Comparison of ENCODE assay signal across 13 cellular contexts in the genomic region with DNA sequence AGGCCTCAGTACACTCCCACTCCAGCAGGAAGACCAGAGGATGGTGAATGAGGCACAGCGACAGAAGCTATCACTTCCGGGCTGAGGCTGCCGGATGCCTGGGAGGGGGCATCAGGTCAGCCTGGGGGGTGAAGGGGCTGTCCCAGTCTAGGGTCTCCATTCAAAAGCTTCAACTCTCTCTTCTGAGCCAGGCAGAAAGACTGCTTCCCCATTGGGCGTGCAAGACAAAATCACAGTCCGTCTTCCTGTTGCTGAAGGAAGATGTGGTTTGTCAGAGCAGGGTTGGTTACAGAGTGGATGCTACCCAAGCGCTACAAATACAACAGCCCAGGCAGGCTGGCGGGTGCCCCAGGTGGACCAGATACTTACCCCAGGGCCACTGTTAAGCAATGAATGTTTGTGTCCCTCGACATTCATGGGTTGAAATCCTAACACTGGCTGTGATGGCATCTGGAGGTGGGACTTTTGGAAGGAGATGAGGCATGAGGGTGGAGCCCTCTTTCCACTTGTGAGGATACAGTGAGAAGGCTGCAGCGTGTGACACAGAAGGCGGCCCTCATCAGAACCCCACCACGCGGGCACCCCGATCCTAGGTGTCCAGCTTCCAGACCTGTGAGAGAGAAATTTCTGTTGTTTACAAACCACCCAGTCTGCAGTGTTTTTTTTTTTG. TPM values are rescaled to one million over a fixed set of nuclear protein-coding genes. Genes with fewer than 3 reads are reported as not detected.
DNase-seq lines count a peak whose midpoint lies in the region; ATAC-seq, FAIRE-seq and TF ChIP-seq lines count a peak whose summit lies in the region.
"Had no signal": no experiment of that assay in that cellular context is flagged by ENCODE, and none has a peak within 500 bp of the region (broad histone marks: within the 10 kb centered on the region; RNA-seq: fewer than 3 reads in every experiment).

No MANE protein-coding gene starts in this region.

- H3K4me1 ChIP-seq in BLaER1, result peaks cover 54% of the 10 kb centered on the region
- no peaks in the 10 kb centered on the region for H3K4me1 ChIP-seq in IMR-90 (ENCODE audit: control insufficient read depth, insufficient read depth, low read length)
- H3K4me1 ChIP-seq in H1 (replicated peaks in 1 of 4; ENCODE audit: control insufficient read depth in 3 of 4, insufficient read depth in 4 of 4, low read length in 3 of 4), result peaks cover 0 to 10% (median 2%) of the 10 kb centered on the region in 4 experiments; a peak in 2 of 7 replicates
- peaks cover 0 to 2% (median 0%) of the 10 kb centered on the region in 4 donors for H3K4me1 ChIP-seq in transverse colon

- no peaks in the 10 kb centered on the region for H3K9me3 Mint-ChIP-seq in activated CD4-positive, alpha-beta memory T cell treated with anti-CD3 and anti-CD28 coated beads for 36 hours
- H3K9me3 Mint-ChIP-seq: brain had no signal

- H3K18ac ChIP-seq in IMR-90 (ENCODE audit: low read depth, low read length), result no peak overlapping the region
- no peak overlapping the region for H3K18ac ChIP-seq in H1 (ENCODE audit: extremely low read depth, low read length)

- dilution Hi-C loops in IMR-90 (cut with HindIII; ENCODE audit: low sequenced_read_pairs, unreplicated experiment), result no loop called here

- peak overlapping the region; percentile 87 for H2AK9ac ChIP-seq in IMR-90 (replicated peaks; ENCODE audit: low read depth, low read length, poor library complexity)

- H2AFZ ChIP-seq in IMR-90 (replicated peaks; ENCODE audit: low read length, poor library complexity) (no peak overlapping the region), H1 (ENCODE audit: low read length) (no peak overlapping the region)

- H2BK20ac ChIP-seq in IMR-90 (ENCODE audit: low read depth, low read length) (no peak overlapping the region), H1 (ENCODE audit: low read length) (no peak overlapping the region)

- H3K23me2 ChIP-seq in H1 (ENCODE audit: low read depth, low read length), result peaks cover 1% of the 10 kb centered on the region; the same call in 1 of the 2 replicates

- peak overlapping the region; percentile 11; the same call in 1 of the 2 replicates for H3K27ac ChIP-seq in BLaER1
- no peak overlapping the region for H3K27ac ChIP-seq in IMR-90 (ENCODE audit: insufficient read depth, low read length)
- H3K27ac ChIP-seq in H1 (ENCODE audit: low read depth, low read length), result no peak overlapping the region
- H3K27ac ChIP-seq in transverse colon, result no peak overlapping the region
- H3K27ac ChIP-seq: upper lobe of left lung had no signal

- H2BK120ac ChIP-seq in IMR-90 (ENCODE audit: low read depth, low read length) (no peak overlapping the region), H1 (replicated peaks; ENCODE audit: low read depth, low read length) (no peak overlapping the region)

- TF ChIP-seq EP300 in H1 (IDR thresholded peaks at IDR 0.05; ENCODE audit: borderline replicate concordance in 1 of 2, low read depth in 2 of 2, low read length in 2 of 2) (no peak), transverse colon (IDR thresholded peaks at IDR 0.05; ENCODE audit: low read depth) (no peak)

- H3K9ac ChIP-seq in BLaER1, result no peak overlapping the region
- no peak overlapping the region for H3K9ac ChIP-seq in IMR-90 (ENCODE audit: low read depth, low read length)
- no peak overlapping the region for H3K9ac ChIP-seq in H1 (replicated peaks in 1 of 4; ENCODE audit: extremely low read depth in 1 of 4, low read depth in 3 of 4, low read length in 3 of 4)

- no TSS peak for BruUV-seq in IMR-90 (replicated peaks; lab: Mats Ljungman, UMichigan)

- H2BK15ac ChIP-seq in IMR-90 (ENCODE audit: low read depth, low read length) (no peak overlapping the region), H1 (ENCODE audit: low read length) (no peak overlapping the region)

- POLR2A ChIA-PET in IMR-90 (lab: Charles Lee; ENCODE audit: unreplicated experiment), result no interaction called here
- POLR2A ChIA-PET in activated CD4-positive, alpha-beta memory T cell treated with anti-CD3 and anti-CD28 coated beads for 36 hours (lab: Charles Lee), result no interaction called here
- POLR2A ChIA-PET in H1 (lab: Charles Lee; ENCODE audit: partially characterized antibody), result interaction anchor here (1.4 to 2.5 kb wide), 2 partner anchors 20 to 25 kb away, joined by 4 to 5 read pairs; no protein-coding TSS in a partner anchor

- H3K23ac ChIP-seq in IMR-90 (ENCODE audit: low read depth, low read length) (no peak overlapping the region), H1 (ENCODE audit: insufficient read length) (no peak overlapping the region)

- DNase-seq in IMR-90 (no peak), H1 (ENCODE audit: low read depth in 1 of 2, low spot score in 2 of 2) (no peak), cortex of kidney (lab: John Stamatoyannopoulos, UW) (no peak), SK-N-DZ (ENCODE audit: low spot score) (no peak), transverse colon (no peak)
- DNase-seq in activated CD4-positive, alpha-beta memory T cell treated with anti-CD3 and anti-CD28 coated beads for 36 hours, result peak; percentile 46
- DNase-seq: mammary epithelial cell, Right ventricle myocardium superior, upper lobe of left lung had no signal

- no peak overlapping the region for H3K14ac ChIP-seq in IMR-90 (replicated peaks; ENCODE audit: low read depth, low read length)
- H3K14ac ChIP-seq in H1 (ENCODE audit: insufficient read length), result no peak overlapping the region

- H3K79me1 ChIP-seq in IMR-90 (ENCODE audit: low read depth in 1 of 2, low read length in 2 of 2), result no peaks in the 10 kb centered on the region
- H3K79me1 ChIP-seq in H1 (ENCODE audit: low read depth, low read length), result no peaks in the 10 kb centered on the region

- no peak overlapping the region for H4K8ac ChIP-seq in IMR-90 (ENCODE audit: low read depth in 2 of 2, low read length in 2 of 2)
- H4K8ac ChIP-seq in H1 (ENCODE audit: extremely low read depth, insufficient read depth, low read length), result peak overlapping the region; percentile 35; the same call in 1 of the 2 replicates

- H3K4me2 ChIP-seq in BLaER1 (peak overlapping the region; percentile 52), IMR-90 (ENCODE audit: low read depth, low read length) (no peak overlapping the region), H1 (ENCODE audit: insufficient read depth in 1 of 2, low read depth in 2 of 2, low read length in 2 of 2) (no peak overlapping the region)

- H4K5ac ChIP-seq in IMR-90 (ENCODE audit: low read depth, low read length), result no peak overlapping the region
- H4K5ac ChIP-seq in H1 (ENCODE audit: insufficient read length, low read depth, low read length), result no peak overlapping the region

- H3K4me3 Mint-ChIP-seq in activated CD4-positive, alpha-beta memory T cell treated with anti-CD3 and anti-CD28 coated beads for 36 hours, result no peak overlapping the region
- H3K4me3 Mint-ChIP-seq: brain had no signal

- CTCF ChIA-PET in IMR-90 (lab: Yijun Ruan, JAX), result no interaction called here
- CTCF ChIA-PET in activated CD4-positive, alpha-beta memory T cell treated with anti-CD3 and anti-CD28 coated beads for 36 hours (lab: Charles Lee), result interaction anchor here (1.1 kb wide), 1 partner anchor 28 kb away, joined by 3 read pairs; no protein-coding TSS in a partner anchor
- CTCF ChIA-PET in H1 (lab: Charles Lee; ENCODE audit: partially characterized antibody), result interaction anchor here (1.8 to 2.0 kb wide), 2 partner anchors 24 to 165 kb away, joined by 4 read pairs; no protein-coding TSS in a partner anchor

- WGBS in IMR-90 (ENCODE audit: extremely low coverage in 2 of 2, insufficient read length in 1 of 2), 2 experiments, result 94% methylated on average over 2 of the region's 13 CpGs; no CpG with 5 or more reads in 1 of the 2 experiments
- 84% methylated on average over 13 of the region's 13 CpGs; no CpG with 5 or more reads in 1 of the 2 experiments for WGBS in H1 (ENCODE audit: extremely low coverage in 1 of 2, insufficient coverage in 1 of 2, insufficient read length in 1 of 2, insufficient replicate concordance in 2 of 2, low coverage in 1 of 2, low lambda C conversion rate in 2 of 2, missing lambda C conversion rate in 1 of 2), 2 experiments
- 78% methylated on average over 13 of the region's 13 CpGs; no CpG with 5 or more reads in 1 of the 2 donors for WGBS in transverse colon (ENCODE audit: low coverage in 1 of 2), 2 donors

- H3K9me1 ChIP-seq in IMR-90 (ENCODE audit: insufficient read depth, low read length), result peaks cover under 1% of the 10 kb centered on the region

- no peak overlapping the region for H2AK5ac ChIP-seq in IMR-90 (ENCODE audit: low read depth, low read length)
- no peak overlapping the region for H2AK5ac ChIP-seq in H1 (ENCODE audit: low read depth, low read length)

- 0 out of 2 replicates have a peak overlapping the region, but pooled peaks have one; percentile 27 for H2BK12ac ChIP-seq in H1 (ENCODE audit: low read depth, low read length)

- H3K36me3 Mint-ChIP-seq in activated CD4-positive, alpha-beta memory T cell treated with anti-CD3 and anti-CD28 coated beads for 36 hours, result no peaks in the 10 kb centered on the region
- H3K36me3 Mint-ChIP-seq: brain had no signal

- H3K27me3 ChIP-seq in BLaER1 (no peaks in the 10 kb centered on the region), IMR-90 (ENCODE audit: control insufficient read depth, insufficient read depth, low read length) (no peaks in the 10 kb centered on the region), H1 (replicated peaks in 1 of 4; ENCODE audit: control insufficient read depth in 3 of 4, extremely low read depth in 1 of 4, insufficient read depth in 3 of 4, low read length in 3 of 4) (no peaks in the 10 kb centered on the region; a peak in 1 of 7 replicates), transverse colon (no peaks in the 10 kb centered on the region)
- H3K27me3 ChIP-seq: upper lobe of left lung had no signal

- ATAC-seq in IMR-90 (ENCODE audit: low read depth) (no peak), HG03175 (IDR thresholded peaks at IDR 0.05; ENCODE audit: unreplicated experiment) (no peak)

- no peaks in the 10 kb centered on the region for H4K20me1 ChIP-seq in BLaER1
- no peaks in the 10 kb centered on the region for H4K20me1 ChIP-seq in IMR-90 (ENCODE audit: insufficient read depth, low read length)
- peaks cover 0 to 1% of the 10 kb centered on the region in 2 experiments for H4K20me1 ChIP-seq in H1 (replicated peaks in 1 of 2; ENCODE audit: control insufficient read depth in 1 of 2, insufficient read depth in 2 of 2, low read length in 2 of 2)

- in situ Hi-C loops in IMR-90 (cut with MboI; ENCODE audit: low sequenced_read_pairs), result no loop called here
- in situ Hi-C loops in transverse colon (cut with MboI; ENCODE audit: low pct_ligation_motif_present in 1 of 4, low pct_unique_long_range_greater_than_20kb in 1 of 4, low sequenced_read_pairs in 3 of 4), result no loop called here

- H3K4ac ChIP-seq in IMR-90 (ENCODE audit: low read depth, low read length), result no peak overlapping the region
- no peak overlapping the region for H3K4ac ChIP-seq in H1 (replicated peaks; ENCODE audit: insufficient read length, low read depth, low read length)

- no peaks in the 10 kb centered on the region for H3K9me3 ChIP-seq in BLaER1
- H3K9me3 ChIP-seq in IMR-90 (ENCODE audit: control insufficient read depth, insufficient read depth, low read length), result no peaks in the 10 kb centered on the region
- no peaks in the 10 kb centered on the region for H3K9me3 ChIP-seq in H1 (ENCODE audit: insufficient read depth in 2 of 2, low read depth in 1 of 2, low read length in 1 of 2)
- H3K9me3 ChIP-seq in transverse colon, result no peaks in the 10 kb centered on the region
- H3K9me3 ChIP-seq: upper lobe of left lung had no signal

- TF ChIP-seq CTCF in IMR-90 (conservative IDR thresholded peaks at IDR 0.05; ENCODE audit: low read depth, low read length), result no peak
- no peak for TF ChIP-seq CTCF in H1 (IDR thresholded peaks at IDR 0.05; ENCODE audit: control extremely low read depth in 1 of 3, insufficient read depth in 1 of 3, low read depth in 1 of 3, low read length in 3 of 3)
- TF ChIP-seq CTCF in transverse colon (IDR thresholded peaks at IDR 0.05), result no peak

- intact Hi-C loops in IMR-90 (cut with micrococcal nuclease), result no loop called here
- intact Hi-C loops in activated CD4-positive, alpha-beta memory T cell treated with anti-CD3 and anti-CD28 coated beads for 36 hours (cut with micrococcal nuclease), result no loop called here
- intact Hi-C loops in transverse colon (cut with DNase I; ENCODE audit: low total_unique reads), result no loop called here

- TF ChIP-seq POLR2A in IMR-90 (IDR thresholded peaks at IDR 0.05; ENCODE audit: low read depth, low read length) (no peak), H1 (IDR thresholded peaks at IDR 0.05; ENCODE audit: control extremely low read depth in 1 of 2, low read depth in 2 of 2, low read length in 2 of 2) (no peak), transverse colon (IDR thresholded peaks at IDR 0.05) (no peak)

- H3K4me3 ChIP-seq in BLaER1, result no peak overlapping the region
- no peak overlapping the region for H3K4me3 ChIP-seq in IMR-90 (ENCODE audit: insufficient read depth, low read depth, low read length)
- H3K4me3 ChIP-seq in H1 (ENCODE audit: extremely low read depth in 1 of 4, insufficient read depth in 2 of 4, low read depth in 3 of 4, low read length in 4 of 4), result no peak overlapping the region
- no peak overlapping the region for H3K4me3 ChIP-seq in transverse colon
- H3K4me3 ChIP-seq: upper lobe of left lung had no signal

- no peaks in the 10 kb centered on the region for H3K27me3 Mint-ChIP-seq in activated CD4-positive, alpha-beta memory T cell treated with anti-CD3 and anti-CD28 coated beads for 36 hours

- H3K36me3 ChIP-seq in BLaER1, result no peaks in the 10 kb centered on the region
- no peaks in the 10 kb centered on the region for H3K36me3 ChIP-seq in IMR-90 (ENCODE audit: control insufficient read depth, insufficient read depth, low read length)
- no peaks in the 10 kb centered on the region; a peak in 1 of 8 replicates for H3K36me3 ChIP-seq in H1 (ENCODE audit: control insufficient read depth in 2 of 4, insufficient read depth in 4 of 4, low read length in 3 of 4)
- H3K36me3 ChIP-seq in transverse colon, result no peaks in the 10 kb centered on the region
- H3K36me3 ChIP-seq: upper lobe of left lung had no signal

- TF ChIP-seq RAD21 in IMR-90 (IDR thresholded peaks at IDR 0.05; ENCODE audit: low read length) (no peak), H1 (IDR thresholded peaks at IDR 0.05 in 1 of 2, conservative IDR thresholded peaks at IDR 0.05 in 1 of 2; ENCODE audit: low read depth in 2 of 2, low read length in 2 of 2) (no peak)

- H4K91ac ChIP-seq in IMR-90 (ENCODE audit: insufficient read depth, low read depth, low read length), result no peak overlapping the region
- H4K91ac ChIP-seq in H1 (replicated peaks; ENCODE audit: insufficient read length, low read length), result no peak overlapping the region

- H3K79me2 ChIP-seq in H1 (ENCODE audit: control insufficient read depth in 1 of 2, insufficient read depth in 2 of 2, low read length in 2 of 2), result no peaks in the 10 kb centered on the region

- FAIRE-seq in H1 (lab: Jason Lieb, UNC), result no peak

- peak overlapping the region; percentile 42 for H3K27ac Mint-ChIP-seq in activated CD4-positive, alpha-beta memory T cell treated with anti-CD3 and anti-CD28 coated beads for 36 hours
- H3K27ac Mint-ChIP-seq: brain had no signal

- peaks cover 13% of the 10 kb centered on the region for H3K4me1 Mint-ChIP-seq in activated CD4-positive, alpha-beta memory T cell treated with anti-CD3 and anti-CD28 coated beads for 36 hours (ENCODE audit: low read depth)
- H3K4me1 Mint-ChIP-seq: brain had no signal

- H2BK5ac ChIP-seq in IMR-90 (ENCODE audit: low read depth, low read length, poor library complexity, severe bottlenecking) (no peak overlapping the region), H1 (ENCODE audit: low read depth, low read length) (no peak overlapping the region)

- H3K56ac ChIP-seq in IMR-90 (ENCODE audit: extremely low read depth, insufficient read depth, low read length) (no peak overlapping the region), H1 (replicated peaks; ENCODE audit: insufficient read length, low read depth, low read length) (no peak overlapping the region)

RNA-seq across cellular contexts. Expression of a gene that starts 12.0 kb away (rescaled TPM):
- total RNA-seq in IMR-90 (2012; rRNA removed) (not detected in 2 replicates), transverse colon (under 1 TPM in 1 of 4 donors, not detected in 3; 0.79 TPM)
- polyA plus RNA-seq in IMR-90 (2012; rRNA removed) (not detected in 2 replicates), H1 (2011; rRNA removed) (1.7 and 2.4 TPM in 2 replicates)
- not detected in 2 replicates for polyA plus RNA-seq in IMR-90 (2012; cell fraction: cytosol; rRNA removed)
- polyA plus RNA-seq in IMR-90 (2012; cell fraction: nucleus; rRNA removed; ENCODE audit: low replicate concordance), result not detected in 2 replicates
- total RNA-seq in activated CD4-positive, alpha-beta memory T cell treated with anti-CD3 and anti-CD28 coated beads for 36 hours, result not detected
- total RNA-seq in H1 (2021; fragmentation: NEBNext Ultra II Directional; extraction: Animal tissue kit (Norgen Biotek cat#: 25700)), result 0.35 TPM in 1 of 2 replicates, not detected in the other
- 0.62 TPM for polyA plus RNA-seq in H1 (2011; cell fraction: cytosol; rRNA removed)
- polyA plus RNA-seq in H1 (2011; cell fraction: nucleus; rRNA removed), result 1.3 TPM
- polyA plus RNA-seq in H1 (2012, experiment 1 of 2), result 0.42 to 1.5 TPM (median 0.70 TPM) in 3 of 4 replicates, not detected in the other
- 0.41 TPM for polyA plus RNA-seq in H1 (2012, experiment 2 of 2)
- polyA plus RNA-seq in H1 (2013, experiment 1 of 2), result 0.39 TPM
- polyA plus RNA-seq in H1 (2013, experiment 2 of 2), result 0.18 TPM
- 0.39 and 0.54 TPM in 2 replicates for polyA minus RNA-seq in H1 (2011; rRNA and poly(A)+ RNA removed)
- polyA minus RNA-seq in H1 (2011; cell fraction: cytosol; rRNA and poly(A)+ RNA removed), result not detected
- 0.80 TPM for polyA minus RNA-seq in H1 (2011; cell fraction: nucleus; rRNA and poly(A)+ RNA removed)
- not detected in 2 replicates for polyA plus RNA-seq in SK-N-DZ (2014; cell fraction: cytosol; rRNA removed)
- not detected in 2 replicates for polyA plus RNA-seq in SK-N-DZ (2014; cell fraction: nucleus; rRNA removed)
- total RNA-seq: mammary epithelial cell, renal cortical epithelial cell had no signal
- polyA plus RNA-seq: mammary epithelial cell had no signal

RNA-seq across cellular contexts. Expression of a gene that starts 13.0 kb away (rescaled TPM):
- total RNA-seq in IMR-90 (2012; rRNA removed) (15.8 and 20.6 TPM in 2 replicates), transverse colon (100 to 1,000 TPM in 2 of 4 donors, 10 to 100 TPM in 2; 46.0 to 424 (median 210) TPM)
- polyA plus RNA-seq in IMR-90 (2012; rRNA removed) (83.4 and 95.6 TPM in 2 replicates), H1 (2011; rRNA removed) (8.5 and 13.9 TPM in 2 replicates)
- 27.4 and 66.8 TPM in 2 replicates for polyA plus RNA-seq in IMR-90 (2012; cell fraction: cytosol; rRNA removed)
- 778 and 1,218 TPM in 2 replicates for polyA plus RNA-seq in IMR-90 (2012; cell fraction: nucleus; rRNA removed; ENCODE audit: low replicate concordance)
- 10 to 100 TPM; 55.0 to 56.5 TPM for total RNA-seq in activated CD4-positive, alpha-beta memory T cell treated with anti-CD3 and anti-CD28 coated beads for 36 hours
- total RNA-seq in H1 (2021; fragmentation: NEBNext Ultra II Directional; extraction: Animal tissue kit (Norgen Biotek cat#: 25700)), result 18.6 and 21.1 TPM in 2 replicates
- polyA plus RNA-seq in H1 (2011; cell fraction: cytosol; rRNA removed), result 17.4 TPM
- polyA plus RNA-seq in H1 (2011; cell fraction: nucleus; rRNA removed), result 24.8 TPM
- 16.7 to 22.0 TPM (median 17.2 TPM) in 4 replicates for polyA plus RNA-seq in H1 (2012, experiment 1 of 2)
- polyA plus RNA-seq in H1 (2012, experiment 2 of 2), result 3.2 TPM
- polyA plus RNA-seq in H1 (2013, experiment 1 of 2), result 11.9 TPM
- 10.8 TPM for polyA plus RNA-seq in H1 (2013, experiment 2 of 2)
- 13.2 and 19.9 TPM in 2 replicates for polyA minus RNA-seq in H1 (2011; rRNA and poly(A)+ RNA removed)
- polyA minus RNA-seq in H1 (2011; cell fraction: cytosol; rRNA and poly(A)+ RNA removed), result 13.9 TPM
- polyA minus RNA-seq in H1 (2011; cell fraction: nucleus; rRNA and poly(A)+ RNA removed), result 16.4 TPM
- 10.1 and 12.7 TPM in 2 replicates for polyA plus RNA-seq in SK-N-DZ (2014; cell fraction: cytosol; rRNA removed)
- 15.3 and 20.0 TPM in 2 replicates for polyA plus RNA-seq in SK-N-DZ (2014; cell fraction: nucleus; rRNA removed)

RNA-seq across cellular contexts. Expression of a gene that starts 56.1 kb away (rescaled TPM):
- total RNA-seq in IMR-90 (2012; rRNA removed), result 21.7 and 25.3 TPM in 2 replicates
- 34.1 and 38.1 TPM in 2 replicates for polyA plus RNA-seq in IMR-90 (2012; rRNA removed)
- 45.7 and 62.0 TPM in 2 replicates for polyA plus RNA-seq in IMR-90 (2012; cell fraction: cytosol; rRNA removed)
- 134 and 167 TPM in 2 replicates for polyA plus RNA-seq in IMR-90 (2012; cell fraction: nucleus; rRNA removed; ENCODE audit: low replicate concordance)
- total RNA-seq in activated CD4-positive, alpha-beta memory T cell treated with anti-CD3 and anti-CD28 coated beads for 36 hours, result 10 to 100 TPM; 31.1 to 31.9 TPM
- total RNA-seq in H1 (2021; fragmentation: NEBNext Ultra II Directional; extraction: Animal tissue kit (Norgen Biotek cat#: 25700)), result 61.9 and 65.3 TPM in 2 replicates
- polyA plus RNA-seq in H1 (2011; rRNA removed), result 66.1 and 95.4 TPM in 2 replicates
- 66.9 TPM for polyA plus RNA-seq in H1 (2011; cell fraction: cytosol; rRNA removed)
- 77.9 TPM for polyA plus RNA-seq in H1 (2011; cell fraction: nucleus; rRNA removed)
- 37.4 to 53.7 TPM (median 45.5 TPM) in 4 replicates for polyA plus RNA-seq in H1 (2012, experiment 1 of 2)
- 32.4 TPM for polyA plus RNA-seq in H1 (2012, experiment 2 of 2)
- polyA plus RNA-seq in H1 (2013, experiment 1 of 2), result 50.5 TPM
- polyA plus RNA-seq in H1 (2013, experiment 2 of 2), result 53.3 TPM
- polyA minus RNA-seq in H1 (2011; rRNA and poly(A)+ RNA removed), result 25.2 and 28.4 TPM in 2 replicates
- polyA minus RNA-seq in H1 (2011; cell fraction: cytosol; rRNA and poly(A)+ RNA removed), result 27.8 TPM
- polyA minus RNA-seq in H1 (2011; cell fraction: nucleus; rRNA and poly(A)+ RNA removed), result 14.2 TPM
- polyA plus RNA-seq in SK-N-DZ (2014; cell fraction: cytosol; rRNA removed), result 34.4 and 35.8 TPM in 2 replicates
- 30.4 and 46.5 TPM in 2 replicates for polyA plus RNA-seq in SK-N-DZ (2014; cell fraction: nucleus; rRNA removed)
- total RNA-seq in transverse colon, result 10 to 100 TPM; 18.0 to 51.2 (median 25.1) TPM
